In genomic region chr13:73089216-73089615, GRCh38 we compare ENCODE assay signal across 26 cellular contexts.
"Had no signal": no experiment of that assay in that cellular context is flagged by ENCODE, and none has a peak within 500 bp of the region (broad histone marks: within the 10 kb centered on the region; RNA-seq: fewer than 3 reads in every experiment).

No MANE protein-coding gene starts in this region.

- H3K36me3 ChIP-seq: adrenal gland, ascending aorta, breast epithelium, gastroesophageal sphincter, right lobe of liver, stomach, suprapubic skin, tibial nerve, uterus had no signal

- H3K4me1 ChIP-seq: adrenal gland, ascending aorta, breast epithelium, gastroesophageal sphincter, right lobe of liver, suprapubic skin, tibial nerve, uterus had no signal

- H3K4me3 ChIP-seq: adrenal gland, ascending aorta, breast epithelium, dorsolateral prefrontal cortex, gastroesophageal sphincter, mucosa of descending colon, right lobe of liver, stomach, suprapubic skin, tibial nerve, uterus had no signal

- H3K27ac ChIP-seq: adrenal gland, ascending aorta, dorsolateral prefrontal cortex, gastroesophageal sphincter, right lobe of liver, suprapubic skin, tibial nerve, uterus had no signal

- H3K27me3 ChIP-seq: adrenal gland, ascending aorta, breast epithelium, dorsolateral prefrontal cortex, gastroesophageal sphincter, right lobe of liver, stomach, suprapubic skin, tibial nerve, uterus had no signal

- H3K9me3 ChIP-seq: adrenal gland, suprapubic skin had no signal

- DNase-seq: activated B cell treated with CpG ODN at 0.5 μM for 24 hours; activated CD4-positive, alpha-beta T cell treated with anti-CD3 and anti-CD28 coated beads for 36 hours; activated CD4-positive, alpha-beta T cell treated with anti-CD3 and anti-CD28 coated beads, Interleukin-2, amount 50 U/mL, for 4 hours; activated CD8-positive, alpha-beta memory T cell treated with anti-CD3 and anti-CD28 coated beads for 24 hours; activated CD8-positive, alpha-beta memory T cell treated with anti-CD3 and anti-CD28 coated beads, Interleukin-2, amount 50 U/mL, for 4 hours; activated naive CD4-positive, alpha-beta T cell; activated T-cell treated with anti-CD3 and anti-CD28 coated beads, Interleukin-2, amount 50 U/mL, for 24 hours; adrenal gland; dorsolateral prefrontal cortex; effector memory CD8-positive, alpha-beta T cell; head of caudate nucleus; mucosa of descending colon; occipital lobe; posterior cingulate gyrus; right lobe of liver; small intestine; stimulated activated CD4-positive, alpha-beta T cell treated with anti-CD3 and anti-CD28 coated beads, Interleukin-15, amount 100 ng/mL, for 24 hours; stomach; uterus had no signal

- FAIRE-seq: colon, islet of Langerhans, small intestine had no signal
